Comparison of ENCODE assay signal across 10 cellular contexts in the genomic region with DNA sequence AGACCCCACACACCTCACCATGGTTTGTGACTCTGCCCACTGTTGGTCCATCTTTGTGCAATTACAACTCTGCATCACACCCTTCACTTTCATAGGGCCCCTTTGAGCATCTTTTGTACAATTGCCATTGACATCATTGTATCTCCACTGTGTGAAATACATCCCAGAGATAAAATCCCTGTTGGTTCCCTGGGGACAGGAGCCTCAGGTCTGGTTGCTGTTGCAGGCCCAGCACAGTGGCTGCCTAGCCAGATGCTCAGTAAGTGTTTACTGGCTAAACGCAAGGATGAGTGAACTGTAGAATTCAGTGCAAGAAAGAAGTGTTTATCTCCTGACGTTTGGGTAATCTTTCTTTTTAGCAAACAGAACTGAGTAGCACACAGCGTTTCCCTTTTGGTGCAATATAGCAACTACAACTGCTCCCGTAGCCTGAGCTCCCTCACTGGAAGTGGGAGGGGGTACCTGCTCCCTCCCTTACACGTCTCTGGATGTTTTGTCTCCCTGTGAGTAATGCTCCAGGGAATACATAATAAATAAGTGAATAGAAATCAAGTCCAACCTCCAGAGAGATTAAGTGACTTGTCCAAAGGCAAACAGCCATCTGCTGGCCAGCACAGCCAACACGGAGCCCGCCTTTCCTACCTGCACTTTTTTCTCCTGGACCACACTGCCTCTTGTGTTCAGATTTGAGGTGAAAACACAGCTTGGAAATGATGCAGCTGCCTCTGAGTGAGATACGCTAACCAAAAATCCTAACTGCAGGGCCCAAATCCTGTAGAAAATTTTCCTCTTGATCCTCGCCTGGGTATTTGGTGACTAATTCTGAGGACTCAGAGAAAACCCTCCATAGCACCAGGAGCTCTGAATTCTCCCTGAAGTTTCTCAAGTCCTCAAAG. TPM values are rescaled to one million over a fixed set of nuclear protein-coding genes. Genes with fewer than 3 reads are reported as not detected.
DNase-seq lines count a peak whose midpoint lies in the region; ATAC-seq and TF ChIP-seq lines count a peak whose summit lies in the region.
"Had no signal": no experiment of that assay in that cellular context is flagged by ENCODE, and none has a peak within 500 bp of the region (broad histone marks: within the 10 kb centered on the region; RNA-seq: fewer than 3 reads in every experiment).

No MANE protein-coding gene starts in this region.

- no peaks in the 10 kb centered on the region for H3K27me3 Mint-ChIP-seq in progenitor cell of endocrine pancreas
- peaks cover 10% of the 10 kb centered on the region for H3K27me3 Mint-ChIP-seq in stimulated activated naive CD8-positive, alpha-beta T cell treated with anti-CD3 and anti-CD28 coated beads, Interleukin-15, amount 100 ng/mL, for 72 hours

- peaks cover 6% of the 10 kb centered on the region for H3K4me1 Mint-ChIP-seq in progenitor cell of endocrine pancreas (ENCODE audit: low read depth)
- no peaks in the 10 kb centered on the region for H3K4me1 Mint-ChIP-seq in stimulated activated naive CD8-positive, alpha-beta T cell treated with anti-CD3 and anti-CD28 coated beads, Interleukin-15, amount 100 ng/mL, for 72 hours

- H3K79me2 ChIP-seq in GM23248 (ENCODE audit: insufficient read depth), result no peaks in the 10 kb centered on the region
- no peaks in the 10 kb centered on the region for H3K79me2 ChIP-seq in OCI-LY1 (ENCODE audit: insufficient read depth, low read length)

- DNase-seq in GM23248 (peak; percentile 55), fibroblast of the aortic adventitia (ENCODE audit: low read depth) (no peak), progenitor cell of endocrine pancreas (ENCODE audit: low spot score, unreplicated experiment) (no peak), NCI-H2196 treated with DMSO at 0.1 percent for 48 hours (lab: John Stamatoyannopoulos, UW; ENCODE audit: unreplicated experiment) (no peak), foreskin melanocyte (no peak)
- DNase-seq in stimulated activated naive CD8-positive, alpha-beta T cell treated with anti-CD3 and anti-CD28 coated beads, Interleukin-15, amount 100 ng/mL, for 72 hours, result no peak
- DNase-seq: NCI-H526, T-helper 9 cell had no signal

- H3K9ac ChIP-seq in GM23248, result no peak overlapping the region
- no peak overlapping the region for H3K9ac ChIP-seq in OCI-LY1 (ENCODE audit: low read length)

- no peak for ATAC-seq in stimulated activated naive CD8-positive, alpha-beta T cell treated with anti-CD3 and anti-CD28 coated beads, Interleukin-15, amount 100 ng/mL, for 72 hours
- no peak for ATAC-seq in GM19324 (IDR thresholded peaks at IDR 0.05; ENCODE audit: low FRiP score, unreplicated experiment)

- H3K36me3 ChIP-seq in GM23248 (ENCODE audit: low read depth), result no peaks in the 10 kb centered on the region
- no peaks in the 10 kb centered on the region for H3K36me3 ChIP-seq in OCI-LY1 (ENCODE audit: insufficient read depth, low read length)

- no peaks in the 10 kb centered on the region for H4K20me1 ChIP-seq in GM23248 (ENCODE audit: insufficient read depth)
- H4K20me1 ChIP-seq in OCI-LY1 (ENCODE audit: insufficient read depth, low read length), result no peaks in the 10 kb centered on the region

- 38 to 45% methylated on average over 9 of the region's 9 CpGs for WGBS in GM23248 (ENCODE audit: low coverage in 1 of 2, low lambda C conversion rate in 2 of 2, missing lambda C conversion rate in 2 of 2), 2 experiments

- no peaks in the 10 kb centered on the region for H3K9me3 Mint-ChIP-seq in progenitor cell of endocrine pancreas (ENCODE audit: low read depth)
- no peaks in the 10 kb centered on the region for H3K9me3 Mint-ChIP-seq in stimulated activated naive CD8-positive, alpha-beta T cell treated with anti-CD3 and anti-CD28 coated beads, Interleukin-15, amount 100 ng/mL, for 72 hours

- H3K36me3 Mint-ChIP-seq in progenitor cell of endocrine pancreas (ENCODE audit: insufficient read depth), result no peaks in the 10 kb centered on the region

- no peak overlapping the region for H3K4me3 Mint-ChIP-seq in progenitor cell of endocrine pancreas (ENCODE audit: low read depth)
- no peak overlapping the region for H3K4me3 Mint-ChIP-seq in stimulated activated naive CD8-positive, alpha-beta T cell treated with anti-CD3 and anti-CD28 coated beads, Interleukin-15, amount 100 ng/mL, for 72 hours

- H3K27me3 ChIP-seq in GM23248 (replicated peaks; ENCODE audit: insufficient read depth) (no peaks in the 10 kb centered on the region), OCI-LY1 (ENCODE audit: insufficient read depth, low read length) (no peaks in the 10 kb centered on the region)

- peaks cover 8% of the 10 kb centered on the region; the same call in 1 of the 2 replicates for H3F3A ChIP-seq in GM23248 (ENCODE audit: insufficient read depth)
- no peaks in the 10 kb centered on the region for H3F3A ChIP-seq in OCI-LY1 (ENCODE audit: insufficient read depth, low read length)

- H2AFZ ChIP-seq in GM23248 (peak overlapping the region; percentile 7; the same call in 1 of the 2 replicates), OCI-LY1 (ENCODE audit: low read length) (no peak overlapping the region)

- TF ChIP-seq CTCF in OCI-LY1 (IDR thresholded peaks at IDR 0.05; ENCODE audit: low read length), result 0 out of 2 replicates have a peak, but pooled peaks have one; percentile 10
- TF ChIP-seq CTCF in fibroblast of the aortic adventitia (IDR thresholded peaks at IDR 0.05; ENCODE audit: insufficient read depth, low read length), result peak; percentile 34
- peak; percentile 36 for TF ChIP-seq CTCF in progenitor cell of endocrine pancreas (IDR thresholded peaks at IDR 0.05; ENCODE audit: unreplicated experiment)

- no peaks in the 10 kb centered on the region for H3K9me2 ChIP-seq in GM23248 (ENCODE audit: insufficient read depth)
- H3K9me2 ChIP-seq in OCI-LY1 (ENCODE audit: low read depth, low read length), result no peaks in the 10 kb centered on the region

- in situ Hi-C loops in GM23248 (cut with MboI), result no loop called here

- H3K4me2 ChIP-seq in GM23248 (ENCODE audit: unreplicated experiment) (no peak overlapping the region), OCI-LY1 (ENCODE audit: low read length) (no peak overlapping the region)

- no peak overlapping the region for H3K27ac ChIP-seq in GM23248
- H3K27ac ChIP-seq in OCI-LY1 (ENCODE audit: low read depth, low read length, poor library complexity, severe bottlenecking), result no peak overlapping the region

- no peaks in the 10 kb centered on the region for H3K9me3 ChIP-seq in GM23248 (ENCODE audit: low read depth)
- no peaks in the 10 kb centered on the region for H3K9me3 ChIP-seq in OCI-LY1 (ENCODE audit: low read length)

- no peak overlapping the region for H3K27ac Mint-ChIP-seq in progenitor cell of endocrine pancreas
- H3K27ac Mint-ChIP-seq in stimulated activated naive CD8-positive, alpha-beta T cell treated with anti-CD3 and anti-CD28 coated beads, Interleukin-15, amount 100 ng/mL, for 72 hours, result peak overlapping the region in 1 of 2 donors; percentile 46

- no peak overlapping the region for H3K4me3 ChIP-seq in GM23248
- H3K4me3 ChIP-seq in OCI-LY1 (ENCODE audit: low read depth, low read length, poor library complexity, severe bottlenecking), result no peak overlapping the region
- H3K4me3 ChIP-seq in fibroblast of the aortic adventitia (ENCODE audit: low read depth, low read length), result no peak overlapping the region

- H3K4me1 ChIP-seq in GM23248 (ENCODE audit: insufficient read depth), result peaks cover 5% of the 10 kb centered on the region; the same call in 1 of the 2 replicates
- no peaks in the 10 kb centered on the region for H3K4me1 ChIP-seq in OCI-LY1 (ENCODE audit: insufficient read depth, low read length, severe bottlenecking)

RNA-seq across cellular contexts. Expression of a gene that starts 27.4 kb away (rescaled TPM):
- 1.4 and 4.2 TPM in 2 replicates for total RNA-seq in GM23248 (2014; rRNA removed; shearing (Covaris generic))
- 0.59 and 0.86 TPM in 2 replicates for polyA plus RNA-seq in GM23248 (2016; fragmentation: Nextera tagmentation; extraction: Ambion mirVana)
- total RNA-seq in fibroblast of the aortic adventitia (ENCODE audit: low replicate concordance) (1.6 and 4.6 TPM in 2 replicates), progenitor cell of endocrine pancreas (9.5 and 12.7 TPM in 2 replicates)
